Comparison of ENCODE assay signal across 19 cellular contexts in genomic region chr1:228510101-228510850, GRCh38. TPM values are rescaled to one million over a fixed set of nuclear protein-coding genes. Genes with fewer than 3 reads are reported as not detected.
DNase-seq lines count a peak whose midpoint lies in the region; ATAC-seq, FAIRE-seq and TF ChIP-seq lines count a peak whose summit lies in the region.
"Had no signal": no experiment of that assay in that cellular context is flagged by ENCODE, and none has a peak within 500 bp of the region (broad histone marks: within the 10 kb centered on the region; RNA-seq: fewer than 3 reads in every experiment).

No MANE protein-coding gene starts in this region.

- in situ Hi-C loops in K562 (cut with MboI), result loop anchor here (5.0 to 10.0 kb wide), 3 partner anchors 48 to 285 kb away; no protein-coding TSS in a partner anchor

- H4K20me1 ChIP-seq in K562 (replicated peaks; ENCODE audit: control insufficient read depth, insufficient read depth, low read length), result no peaks in the 10 kb centered on the region

- H3K27ac ChIP-seq in K562 (ENCODE audit: extremely low read depth, low read depth, low read length), result no peak overlapping the region
- H3K27ac ChIP-seq: Peyer's patch had no signal

- peak overlapping the region; percentile 54 for H2AFZ ChIP-seq in K562 (ENCODE audit: low read depth, low read length)

- no peaks in the 10 kb centered on the region for H3K27me3 ChIP-seq in K562 (ENCODE audit: control insufficient read depth in 2 of 2, insufficient read depth in 2 of 2, low read length in 2 of 2)
- H3K27me3 ChIP-seq: Peyer's patch had no signal

- intact Hi-C loops in activated CD8-positive, alpha-beta T cell treated with anti-CD3 and anti-CD28 coated beads for 36 hours (cut with micrococcal nuclease), result no loop called here
- intact Hi-C loops in K562 (cut with micrococcal nuclease), result no loop called here

- peaks cover 52% of the 10 kb centered on the region in 2 experiments for H3K4me1 ChIP-seq in K562 (replicated peaks in 1 of 2; ENCODE audit: control insufficient read depth in 2 of 2, insufficient read depth in 2 of 2, low read length in 2 of 2)
- H3K4me1 ChIP-seq: Peyer's patch had no signal

- no peak for ATAC-seq in activated CD8-positive, alpha-beta T cell treated with anti-CD3 and anti-CD28 coated beads for 36 hours
- no peak for ATAC-seq in activated CD8-positive, alpha-beta T cell treated with anti-CD3 and anti-CD28 coated beads, Interleukin-2, amount 10 ng/mL, durations not matched to agents 7 days and 5 days
- ATAC-seq in K562 (no peak), omental fat pad (ENCODE audit: low FRiP score) (peak; percentile 35), HG03135 (IDR thresholded peaks at IDR 0.05; ENCODE audit: unreplicated experiment) (no peak)

- no peak for TF ChIP-seq RAD21 in K562 (CRISPR knock-in tag; conservative IDR thresholded peaks at IDR 0.05 in 1 of 2, IDR thresholded peaks at IDR 0.05 in 1 of 2)

- H3K9ac ChIP-seq in K562 (ENCODE audit: insufficient read depth in 1 of 2, low read depth in 2 of 2, low read length in 2 of 2), result peak overlapping the region; percentile 2 to 24; a peak in 2 of 4 replicates

- CTCF ChIA-PET in activated CD8-positive, alpha-beta T cell treated with anti-CD3 and anti-CD28 coated beads for 36 hours (lab: Charles Lee), result interaction anchor here (3.9 kb wide), 1 partner anchor 9 kb away, joined by 21 read pairs; no protein-coding TSS in a partner anchor
- CTCF ChIA-PET in activated CD8-positive, alpha-beta T cell treated with anti-CD3 and anti-CD28 coated beads, Interleukin-2, amount 10 ng/mL, durations not matched to agents 7 days and 5 days (lab: Charles Lee), result interaction anchor here (1.0 kb wide), 1 partner anchor 9 kb away, joined by 5 read pairs; no protein-coding TSS in a partner anchor
- CTCF ChIA-PET in HEK293T (lab: Yijun Ruan, JAX) (no interaction called here), K562 (lab: Yijun Ruan, JAX; ENCODE audit: low intra/inter-chr PET ratio) (no interaction called here)

- no peak for TF ChIP-seq POLR2A in K562 (conservative IDR thresholded peaks at IDR 0.05)

- H3K4me1 Mint-ChIP-seq in activated CD8-positive, alpha-beta T cell treated with anti-CD3 and anti-CD28 coated beads for 36 hours (ENCODE audit: low read depth), result peaks cover 6% of the 10 kb centered on the region
- H3K4me1 Mint-ChIP-seq in activated CD8-positive, alpha-beta T cell treated with anti-CD3 and anti-CD28 coated beads, Interleukin-2, amount 10 ng/mL, durations not matched to agents 7 days and 5 days (ENCODE audit: low read depth), result peaks cover 46% of the 10 kb centered on the region
- H3K4me1 Mint-ChIP-seq: B cell had no signal

- no peak for TF ChIP-seq EP300 in K562 (IDR thresholded peaks at IDR 0.05; ENCODE audit: low read length)

- no peak overlapping the region for H3K4me3 ChIP-seq in K562
- H3K4me3 ChIP-seq: Peyer's patch had no signal

- 34% methylated on average over 5 of the region's 5 CpGs for WGBS in K562 (ENCODE audit: insufficient coverage, low coverage, missing lambda C conversion rate)

- no peak overlapping the region for H3K4me3 Mint-ChIP-seq in activated CD8-positive, alpha-beta T cell treated with anti-CD3 and anti-CD28 coated beads for 36 hours
- H3K4me3 Mint-ChIP-seq in activated CD8-positive, alpha-beta T cell treated with anti-CD3 and anti-CD28 coated beads, Interleukin-2, amount 10 ng/mL, durations not matched to agents 7 days and 5 days, result no peak overlapping the region
- H3K4me3 Mint-ChIP-seq: B cell; CD4-positive, alpha-beta memory T cell had no signal

- peak overlapping the region; percentile 4 for H3K27ac Mint-ChIP-seq in activated CD8-positive, alpha-beta T cell treated with anti-CD3 and anti-CD28 coated beads for 36 hours
- H3K27ac Mint-ChIP-seq in activated CD8-positive, alpha-beta T cell treated with anti-CD3 and anti-CD28 coated beads, Interleukin-2, amount 10 ng/mL, durations not matched to agents 7 days and 5 days, result no peak overlapping the region
- H3K27ac Mint-ChIP-seq: B cell had no signal

- H3K27me3 Mint-ChIP-seq in activated CD8-positive, alpha-beta T cell treated with anti-CD3 and anti-CD28 coated beads for 36 hours, result peaks cover 3% of the 10 kb centered on the region
- peaks cover 29% of the 10 kb centered on the region for H3K27me3 Mint-ChIP-seq in activated CD8-positive, alpha-beta T cell treated with anti-CD3 and anti-CD28 coated beads, Interleukin-2, amount 10 ng/mL, durations not matched to agents 7 days and 5 days (ENCODE audit: low read depth)

- H3K4me2 ChIP-seq in K562 (ENCODE audit: insufficient read depth, low read length), result peak overlapping the region; percentile 14; the same call in 1 of the 2 replicates

- FAIRE-seq in K562 (lab: Jason Lieb, UNC), result no peak
- FAIRE-seq: D721Med, HTR-8/SVneo had no signal

- BruUV-seq in K562 (replicated peaks; lab: Mats Ljungman, UMichigan), result no TSS peak

- no peaks in the 10 kb centered on the region for H3K9me1 ChIP-seq in K562 (ENCODE audit: control insufficient read depth, insufficient read depth, low read length)

- POLR2A ChIA-PET in activated CD8-positive, alpha-beta T cell treated with anti-CD3 and anti-CD28 coated beads for 36 hours (lab: Charles Lee), result no interaction called here
- POLR2A ChIA-PET in activated CD8-positive, alpha-beta T cell treated with anti-CD3 and anti-CD28 coated beads, Interleukin-2, amount 10 ng/mL, durations not matched to agents 7 days and 5 days (lab: Charles Lee), result interaction anchor here (2.2 kb wide), 1 partner anchor 53 kb away, joined by 6 read pairs; a partner anchor contains a TSS
- POLR2A ChIA-PET in HEK293T (lab: Yijun Ruan, JAX) (no interaction called here), K562 (lab: Yijun Ruan, JAX) (interaction anchor here (0.5 to 0.8 kb wide), 3 partner anchors 23 to 1516 kb away, joined by 3 to 4 read pairs (median 3); partner anchors contain the start of gene RNF187)

- H3K9me3 ChIP-seq in K562 (replicated peaks; ENCODE audit: control insufficient read depth, insufficient read depth, low read depth, low read length), result peaks cover 14% of the 10 kb centered on the region
- H3K9me3 ChIP-seq: Peyer's patch had no signal

- DNase-seq in activated CD8-positive, alpha-beta T cell treated with anti-CD3 and anti-CD28 coated beads for 36 hours, result no peak
- DNase-seq in activated CD8-positive, alpha-beta T cell treated with anti-CD3 and anti-CD28 coated beads, Interleukin-2, amount 10 ng/mL, durations not matched to agents 7 days and 5 days, result no peak
- DNase-seq in HEK293T (ENCODE audit: extremely low spot score), result peak; percentile 4
- no peak for DNase-seq in K562 (ENCODE audit: extremely low read depth in 1 of 4, low spot score in 3 of 4)
- DNase-seq in omental fat pad (ENCODE audit: low spot score), result no peak
- no peak for DNase-seq in NCI-H2227 (lab: John Stamatoyannopoulos, UW; ENCODE audit: unreplicated experiment)
- DNase-seq in CD1c-positive myeloid dendritic cell (ENCODE audit: extremely low spot score), result no peak
- DNase-seq: CD4-positive, alpha-beta memory T cell; H7; MV-4-11; NCI-H1436; NCI-H2029 treated with DMSO at 0.1 percent for 48 hours; NCI-H2227 treated with DMSO at 0.1 percent for 48 hours; SHP77 treated with DMSO at 0.1 percent for 48 hours had no signal

- H3K36me3 Mint-ChIP-seq in activated CD8-positive, alpha-beta T cell treated with anti-CD3 and anti-CD28 coated beads for 36 hours (ENCODE audit: low read depth), result no peaks in the 10 kb centered on the region
- no peaks in the 10 kb centered on the region for H3K36me3 Mint-ChIP-seq in activated CD8-positive, alpha-beta T cell treated with anti-CD3 and anti-CD28 coated beads, Interleukin-2, amount 10 ng/mL, durations not matched to agents 7 days and 5 days (ENCODE audit: low read depth)
- H3K36me3 Mint-ChIP-seq: CD4-positive, alpha-beta memory T cell had no signal

- H3K36me3 ChIP-seq in K562 (ENCODE audit: control insufficient read depth, insufficient read depth, low read length), result no peaks in the 10 kb centered on the region
- H3K36me3 ChIP-seq: Peyer's patch had no signal

- H3K9me3 Mint-ChIP-seq in activated CD8-positive, alpha-beta T cell treated with anti-CD3 and anti-CD28 coated beads for 36 hours, result no peaks in the 10 kb centered on the region
- H3K9me3 Mint-ChIP-seq in activated CD8-positive, alpha-beta T cell treated with anti-CD3 and anti-CD28 coated beads, Interleukin-2, amount 10 ng/mL, durations not matched to agents 7 days and 5 days (ENCODE audit: insufficient read depth), result no peaks in the 10 kb centered on the region
- H3K9me3 Mint-ChIP-seq: CD4-positive, alpha-beta memory T cell had no signal

- no peaks in the 10 kb centered on the region for H3K79me2 ChIP-seq in K562 (ENCODE audit: control insufficient read depth, insufficient read depth, low read length)

- no peak for TF ChIP-seq CTCF in activated CD8-positive, alpha-beta T cell treated with anti-CD3 and anti-CD28 coated beads for 36 hours (IDR thresholded peaks at IDR 0.05)
- no peak for TF ChIP-seq CTCF in K562 (IDR thresholded peaks at IDR 0.05 in 2 of 3, conservative IDR thresholded peaks at IDR 0.05 in 1 of 3; ENCODE audit: insufficient read depth in 2 of 3, low read depth in 1 of 3, low read length in 3 of 3)
- no peak for TF ChIP-seq CTCF in omental fat pad (IDR thresholded peaks at IDR 0.05)

TF ChIP-seq in HEK293T, 16 proteins besides CTCF, POLR2A, EP300 and RAD21 (continues in another document):
- TF ChIP-seq L3MBTL2 (conservative IDR thresholded peaks at IDR 0.05), result no peak

RNA-seq across cellular contexts. Expression of gene RNF187, which starts 23.1 kb away (rescaled TPM):
- total RNA-seq in activated CD8-positive, alpha-beta T cell treated with anti-CD3 and anti-CD28 coated beads for 36 hours, result 100 to 1,000 TPM; 147 TPM
- 100 to 1,000 TPM; 129 to 139 TPM for total RNA-seq in activated CD8-positive, alpha-beta T cell treated with anti-CD3 and anti-CD28 coated beads, Interleukin-2, amount 10 ng/mL, durations not matched to agents 7 days and 5 days
- 15.0 and 31.2 TPM in 2 replicates for total RNA-seq in K562 (2011; cell fraction: chromatin; rRNA removed; ENCODE audit: low replicate concordance)
- 24.3 and 25.7 TPM in 2 replicates for total RNA-seq in K562 (2011; cell fraction: nucleolus; rRNA removed)
- 24.3 and 28.9 TPM in 2 replicates for total RNA-seq in K562 (2011; cell fraction: nucleoplasm; rRNA removed)
- total RNA-seq in K562 (2014; rRNA removed) (44.1 and 53.7 TPM in 2 replicates), K562 (2014; rRNA removed; fragmentation: Illumina TruSeq; extraction: Trizol) (32.0 and 40.3 TPM in 2 replicates), K562 (2015; rRNA removed; fragmentation: Illumina TruSeq; extraction: Trizol) (36.8 and 38.1 TPM in 2 replicates), K562 (2021) (114 and 119 TPM in 2 replicates), omental fat pad (10 to 100 TPM; 20.8 to 26.5 (median 23.5) TPM)
- polyA plus RNA-seq in K562 (2011; rRNA removed) (45.6 and 52.7 TPM in 2 replicates), K562 (2014; fragmentation: Illumina TruSeq; extraction: Trizol) (53.9 and 60.8 TPM in 2 replicates), K562 (2014; fragmentation: Nextera tagmentation; extraction: Ambion mirVana) (1 to 10 TPM; 2.3 to 3.2 TPM), K562 (2014; rRNA removed) (41.9 and 42.2 TPM in 2 replicates)
- 69.5 and 81.8 TPM in 2 replicates for polyA plus RNA-seq in K562 (2011; cell fraction: cytosol; rRNA removed)
- 23.0 and 28.0 TPM in 2 replicates for polyA plus RNA-seq in K562 (2011; cell fraction: nucleus; rRNA removed)
- polyA plus RNA-seq in K562 (2012), result 80.6 and 187 TPM in 2 replicates
- 42.6 and 50.7 TPM in 2 replicates for polyA minus RNA-seq in K562 (2011; rRNA and poly(A)+ RNA removed)
- 44.9 and 65.3 TPM in 2 replicates for polyA minus RNA-seq in K562 (2011; cell fraction: cytosol; rRNA and poly(A)+ RNA removed)
- 7.5 and 16.1 TPM in 2 replicates for polyA minus RNA-seq in K562 (2011; cell fraction: nucleus; rRNA and poly(A)+ RNA removed)

Comparison
In these comparisons a context has a peak if more than half of its experiments do, and no peak if none do; other contexts are left out.
1. POLR2A ChIA-PET loops: an anchor here in activated CD8-positive, alpha-beta T cell treated with anti-CD3 and anti-CD28 coated beads, Interleukin-2, amount 10 ng/mL, durations not matched to agents 7 days and 5 days (2.2 kb wide) and K562 (0.5 to 0.8 kb wide); none called in activated CD8-positive, alpha-beta T cell treated with anti-CD3 and anti-CD28 coated beads for 36 hours and HEK293T.
2. CTCF ChIA-PET loops: an anchor here in activated CD8-positive, alpha-beta T cell treated with anti-CD3 and anti-CD28 coated beads for 36 hours (3.9 kb wide) and activated CD8-positive, alpha-beta T cell treated with anti-CD3 and anti-CD28 coated beads, Interleukin-2, amount 10 ng/mL, durations not matched to agents 7 days and 5 days (1.0 kb wide); none called in HEK293T and K562.